Comparison of ENCODE assay signal across 1 cellular context in genomic region chr3:65971281-65972252, GRCh38.
TF ChIP-seq lines count a peak whose summit lies in the region.

No MANE protein-coding gene starts in this region.

TF ChIP-seq in A549, 52 proteins besides CTCF, POLR2A, EP300 and RAD21 (continued from another document):
- no peak for TF ChIP-seq BCL3 (IDR thresholded peaks at IDR 0.05)
- no peak for TF ChIP-seq NFE2L2 (conservative IDR thresholded peaks at IDR 0.05; ENCODE audit: low read length)
- TF ChIP-seq SREBF2 (IDR thresholded peaks at IDR 0.05), result no peak
- TF ChIP-seq EHF (CRISPR knock-in tag; IDR thresholded peaks at IDR 0.05), result no peak
- TF ChIP-seq PBX3 (IDR thresholded peaks at IDR 0.05), result no peak
- no peak for TF ChIP-seq SMC3 (IDR thresholded peaks at IDR 0.05)
- no peak for TF ChIP-seq RNF2 (IDR thresholded peaks at IDR 0.05; ENCODE audit: borderline replicate concordance, low read depth)
- TF ChIP-seq CHD2 (IDR thresholded peaks at IDR 0.05; ENCODE audit: low read length, partially characterized antibody), result no peak
- TF ChIP-seq MAFK (IDR thresholded peaks at IDR 0.05; ENCODE audit: partially characterized antibody), result no peak
- TF ChIP-seq REST (IDR thresholded peaks at IDR 0.05), result no peak
- no peak for TF ChIP-seq GATA3 (IDR thresholded peaks at IDR 0.05; ENCODE audit: borderline replicate concordance)
